Comparison of ENCODE assay signal across 16 cellular contexts in the genomic region with DNA sequence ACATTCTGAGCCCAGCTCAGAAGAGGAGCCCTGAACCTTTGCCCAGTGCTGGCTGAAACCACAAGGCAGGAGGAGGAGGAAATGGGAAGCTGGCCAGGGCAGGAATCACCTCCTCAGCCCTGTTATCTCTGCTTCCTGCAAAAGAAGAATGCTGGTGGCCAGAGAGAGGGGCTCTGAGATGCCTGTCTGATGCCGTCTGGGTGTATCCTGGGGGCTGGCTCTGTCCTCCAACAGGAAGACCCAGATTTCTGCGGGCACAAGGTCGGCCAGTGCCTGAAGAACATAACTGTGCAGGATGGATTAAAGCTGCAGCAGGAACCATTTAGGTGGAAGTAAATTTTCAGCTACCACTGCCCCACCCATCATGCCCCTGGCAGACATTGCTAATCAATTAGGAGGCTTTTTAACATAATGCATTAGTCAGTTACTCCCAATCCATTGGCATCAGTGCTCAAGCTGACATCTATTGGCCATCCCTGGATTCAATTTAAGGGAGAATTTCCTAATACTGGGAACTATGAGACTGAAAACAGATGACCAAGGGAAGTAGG.
DNase-seq lines count a peak whose midpoint lies in the region; ATAC-seq and TF ChIP-seq lines count a peak whose summit lies in the region.
"Had no signal": no experiment of that assay in that cellular context is flagged by ENCODE, and none has a peak within 500 bp of the region (broad histone marks: within the 10 kb centered on the region; RNA-seq: fewer than 3 reads in every experiment).

No MANE protein-coding gene starts in this region.

- H3K9me3 Mint-ChIP-seq in nephron, result no peaks in the 10 kb centered on the region
- no peaks in the 10 kb centered on the region for H3K9me3 Mint-ChIP-seq in stimulated activated memory B cell treated with anti-CD40 and anti-IgM and Interleukin-4, amounts not matched to agents 10 μg/mL and 1 μg/mL and 100 μg/mL, for 72 hours
- H3K9me3 Mint-ChIP-seq: activated CD4-positive, alpha-beta memory T cell treated with anti-CD3 and anti-CD28 coated beads for 36 hours; activated naive CD4-positive, alpha-beta T cell treated with anti-CD3 and anti-CD28 coated beads, Interleukin-2, amount 50 U/mL, for 72 hours had no signal

- POLR2A ChIA-PET in PC-9 (lab: Charles Lee; ENCODE audit: unreplicated experiment), result interaction anchor here (0.6 kb wide), 2 partner anchors 278 to 550 kb away, joined by 4 to 9 read pairs; no protein-coding TSS in a partner anchor

- H2AFZ ChIP-seq in PC-9, result no peak overlapping the region

- no peak for TF ChIP-seq POLR2A in sigmoid colon (IDR thresholded peaks at IDR 0.05)

- H3K27ac Mint-ChIP-seq in nephron, result peak overlapping the region in 2 of 3 experiments; percentile 49 to 59
- H3K27ac Mint-ChIP-seq in stimulated activated memory B cell treated with anti-CD40 and anti-IgM and Interleukin-4, amounts not matched to agents 10 μg/mL and 1 μg/mL and 100 μg/mL, for 72 hours, result no peak overlapping the region
- H3K27ac Mint-ChIP-seq: activated CD4-positive, alpha-beta memory T cell treated with anti-CD3 and anti-CD28 coated beads for 36 hours; activated naive CD4-positive, alpha-beta T cell treated with anti-CD3 and anti-CD28 coated beads, Interleukin-2, amount 50 U/mL, for 72 hours had no signal

- no TSS peak for BruUV-seq in PC-9 (replicated peaks; lab: Mats Ljungman, UMichigan)

- peak overlapping the region; percentile 30; the same call in 1 of the 2 replicates for H3K4me3 ChIP-seq in PC-9
- H3K4me3 ChIP-seq in sigmoid colon, result no peak overlapping the region
- H3K4me3 ChIP-seq: psoas muscle, uterus had no signal

- WGBS in sigmoid colon, 2 donors, result 16 to 58% methylated on average over 3 of the region's 3 CpGs

- H3K27me3 ChIP-seq in PC-9 (ENCODE audit: insufficient read depth, low read depth), result no peaks in the 10 kb centered on the region
- no peaks in the 10 kb centered on the region for H3K27me3 ChIP-seq in sigmoid colon
- H3K27me3 ChIP-seq: uterus had no signal

- peaks cover 9% of the 10 kb centered on the region for H3K27me3 Mint-ChIP-seq in nephron (ENCODE audit: low read depth)
- peaks cover 26% of the 10 kb centered on the region for H3K27me3 Mint-ChIP-seq in stimulated activated memory B cell treated with anti-CD40 and anti-IgM and Interleukin-4, amounts not matched to agents 10 μg/mL and 1 μg/mL and 100 μg/mL, for 72 hours

- intact Hi-C loops in PC-9 (cut with micrococcal nuclease; ENCODE audit: unreplicated experiment), result no loop called here
- intact Hi-C loops in sigmoid colon (cut with DNase I), result no loop called here

- H3K27ac ChIP-seq in PC-9 (peak overlapping the region; percentile 79), sigmoid colon (no peak overlapping the region)
- H3K27ac ChIP-seq: psoas muscle, uterus had no signal

- no peaks in the 10 kb centered on the region for H3K36me3 ChIP-seq in PC-9 (ENCODE audit: low read depth)
- no peaks in the 10 kb centered on the region for H3K36me3 ChIP-seq in sigmoid colon
- H3K36me3 ChIP-seq: uterus had no signal

- ATAC-seq in GM18502 (IDR thresholded peaks at IDR 0.05; ENCODE audit: poor library complexity, unreplicated experiment), result no peak
- no peak for ATAC-seq in HG03095 (IDR thresholded peaks at IDR 0.05; ENCODE audit: unreplicated experiment)
- no peak for ATAC-seq in stimulated activated memory B cell treated with anti-CD40 and anti-IgM and Interleukin-4, amounts not matched to agents 10 μg/mL and 1 μg/mL and 100 μg/mL, for 72 hours
- ATAC-seq: activated naive CD4-positive, alpha-beta T cell treated with anti-CD3 and anti-CD28 coated beads, Interleukin-2, amount 50 U/mL, for 72 hours; psoas muscle had no signal

- TF ChIP-seq CTCF in PC-9 (conservative IDR thresholded peaks at IDR 0.05), result no peak
- TF ChIP-seq CTCF in nephron (IDR thresholded peaks at IDR 0.05; ENCODE audit: unreplicated experiment in 3 of 3), result no peak
- no peak for TF ChIP-seq CTCF in sigmoid colon (IDR thresholded peaks at IDR 0.05)

- peak; percentile 64 for DNase-seq in EL
- DNase-seq in PC-9, result peak; percentile 79 to 95
- peak; percentile 15 to 40 for DNase-seq in dermis microvascular lymphatic vessel endothelial cell (ENCODE audit: low read depth in 2 of 2)
- DNase-seq in sigmoid colon, result no peak
- DNase-seq: activated CD4-positive, alpha-beta memory T cell treated with anti-CD3 and anti-CD28 coated beads for 36 hours; COR-L47; erythroblast; KG1; NCI-H446 treated with DMSO at 0.1 percent for 48 hours; uterus had no signal

- CTCF ChIA-PET in PC-9 (lab: Charles Lee), result interaction anchor here (0.7 to 1.7 kb wide), 3 partner anchors 55 to 277 kb away, joined by 3 to 5 read pairs (median 4); a partner anchor contains a TSS

- no peak overlapping the region for H3K4me3 Mint-ChIP-seq in nephron
- H3K4me3 Mint-ChIP-seq in stimulated activated memory B cell treated with anti-CD40 and anti-IgM and Interleukin-4, amounts not matched to agents 10 μg/mL and 1 μg/mL and 100 μg/mL, for 72 hours, result no peak overlapping the region
- H3K4me3 Mint-ChIP-seq: activated CD4-positive, alpha-beta memory T cell treated with anti-CD3 and anti-CD28 coated beads for 36 hours had no signal

- no peaks in the 10 kb centered on the region for H3K36me3 Mint-ChIP-seq in nephron (ENCODE audit: low read depth)
- H3K36me3 Mint-ChIP-seq in stimulated activated memory B cell treated with anti-CD40 and anti-IgM and Interleukin-4, amounts not matched to agents 10 μg/mL and 1 μg/mL and 100 μg/mL, for 72 hours, result no peaks in the 10 kb centered on the region
- H3K36me3 Mint-ChIP-seq: activated CD4-positive, alpha-beta memory T cell treated with anti-CD3 and anti-CD28 coated beads for 36 hours; activated naive CD4-positive, alpha-beta T cell treated with anti-CD3 and anti-CD28 coated beads, Interleukin-2, amount 50 U/mL, for 72 hours had no signal

- peak overlapping the region; percentile 74 for H3K4me2 ChIP-seq in PC-9

- TF ChIP-seq EP300 in sigmoid colon (IDR thresholded peaks at IDR 0.05), result no peak

- H4K20me1 ChIP-seq in PC-9 (ENCODE audit: insufficient read depth), result no peaks in the 10 kb centered on the region

- peaks cover 87% of the 10 kb centered on the region for H3K4me1 ChIP-seq in PC-9 (replicated peaks; ENCODE audit: insufficient read depth)
- peaks cover 0 to 20% (median 15%) of the 10 kb centered on the region in 4 donors for H3K4me1 ChIP-seq in sigmoid colon
- H3K4me1 ChIP-seq: psoas muscle, uterus had no signal

- H3K79me2 ChIP-seq in PC-9 (ENCODE audit: low read depth), result no peaks in the 10 kb centered on the region

- no peaks in the 10 kb centered on the region for H3K9me3 ChIP-seq in PC-9 (ENCODE audit: insufficient read depth, low read depth)
- H3K9me3 ChIP-seq in sigmoid colon, result no peaks in the 10 kb centered on the region
- H3K9me3 ChIP-seq: psoas muscle, uterus had no signal

- H3K9me2 ChIP-seq in PC-9 (ENCODE audit: insufficient read depth), result no peaks in the 10 kb centered on the region

- peaks cover 73% of the 10 kb centered on the region for H3K4me1 Mint-ChIP-seq in nephron
- H3K4me1 Mint-ChIP-seq in stimulated activated memory B cell treated with anti-CD40 and anti-IgM and Interleukin-4, amounts not matched to agents 10 μg/mL and 1 μg/mL and 100 μg/mL, for 72 hours, result no peaks in the 10 kb centered on the region

- peaks cover 60% of the 10 kb centered on the region for H3F3A ChIP-seq in PC-9 (ENCODE audit: insufficient read depth, low read depth)
